In the genomic region with DNA sequence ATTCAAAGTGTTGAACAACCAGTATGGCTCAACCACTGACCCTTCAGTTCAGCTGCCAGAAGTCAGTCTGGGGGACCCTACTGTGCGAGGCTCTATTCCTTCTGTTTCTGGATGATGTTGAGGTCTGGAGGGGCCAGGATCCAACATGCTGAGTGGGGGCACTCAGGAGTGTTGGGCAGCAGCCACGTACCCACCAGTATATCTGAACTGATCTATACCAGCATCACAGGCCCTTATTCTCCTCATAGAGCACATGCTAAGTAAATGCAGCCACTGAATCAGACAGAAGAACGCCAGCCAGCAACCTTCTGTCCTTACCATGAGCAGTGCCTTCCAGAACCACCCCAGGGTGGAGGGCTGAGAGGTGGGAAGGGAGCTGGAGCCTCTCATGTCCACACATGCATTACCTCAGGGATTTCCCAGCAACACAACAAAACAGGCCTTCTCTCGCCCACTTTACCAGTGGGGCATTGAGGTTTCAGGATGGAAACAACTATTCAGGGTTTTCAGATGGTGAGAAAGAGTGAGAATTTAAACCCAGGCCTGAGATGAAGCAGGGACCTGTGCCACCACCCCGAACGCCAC, we compare ENCODE assay signal across 19 cellular contexts. TPM values are rescaled to one million over a fixed set of nuclear protein-coding genes. Genes with fewer than 3 reads are reported as not detected.
DNase-seq lines count a peak whose midpoint lies in the region; ATAC-seq and TF ChIP-seq lines count a peak whose summit lies in the region.
"Had no signal": no experiment of that assay in that cellular context is flagged by ENCODE, and none has a peak within 500 bp of the region (broad histone marks: within the 10 kb centered on the region; RNA-seq: fewer than 3 reads in every experiment).

No MANE protein-coding gene starts in this region.

- no peak overlapping the region for H3K4me3 ChIP-seq in GM23338
- no peak overlapping the region for H3K4me3 ChIP-seq in PC-3 (ENCODE audit: low read length)
- H3K4me3 ChIP-seq in esophagus squamous epithelium, result no peak overlapping the region
- H3K4me3 ChIP-seq in lower leg skin (ENCODE audit: low read depth, poor library complexity, severe bottlenecking), result no peak overlapping the region
- H3K4me3 ChIP-seq in thyroid gland (replicated peaks in 1 of 3), result no peak overlapping the region

- CTCF ChIA-PET in PC-3 (lab: Charles Lee), result no interaction called here

- no peak for DNase-seq in GM23338 (ENCODE audit: low spot score)
- DNase-seq in PC-3, result no peak
- no peak for DNase-seq in esophagus squamous epithelium (lab: John Stamatoyannopoulos, UW)
- DNase-seq in progenitor cell of endocrine pancreas (ENCODE audit: low spot score, unreplicated experiment), result no peak
- no peak for DNase-seq in NCI-H1694 treated with DMSO at 0.1 percent for 48 hours (lab: John Stamatoyannopoulos, UW)
- no peak for DNase-seq in germinal center (ENCODE audit: low spot score)
- DNase-seq in lower leg skin (ENCODE audit: low spot score in 2 of 2), result no peak
- no peak for DNase-seq in thyroid gland
- DNase-seq: BE2C; CD8-positive, alpha-beta memory T cell; DMS 273 treated with DMSO at 0.1 percent for 48 hours; EL; IMR-90; NCI-H1048; NCI-H1694; NCI-H446 treated with DMSO at 0.1 percent for 48 hours; NCI-H748 treated with DMSO at 0.1 percent for 48 hours had no signal

- H3K4me1 ChIP-seq in GM23338 (ENCODE audit: insufficient read depth) (peaks cover 24% of the 10 kb centered on the region), PC-3 (ENCODE audit: insufficient read depth, low read length) (0 out of 2 replicates have a peak, but pooled peaks cover 4% of the 10 kb centered on the region), esophagus squamous epithelium (peaks cover 5 to 39% (median 10%) of the 10 kb centered on the region in 3 donors), thyroid gland (no peaks in the 10 kb centered on the region)
- H3K4me1 ChIP-seq: BE2C had no signal

- H3K27ac ChIP-seq in GM23338 (ENCODE audit: low read depth) (no peak overlapping the region), PC-3 (ENCODE audit: low read length) (no peak overlapping the region), esophagus squamous epithelium (peak overlapping the region; percentile 8 to 49 (median 25)), thyroid gland (no peak overlapping the region)

- H3K27me3 ChIP-seq in GM23338 (ENCODE audit: insufficient read depth) (no peaks in the 10 kb centered on the region), PC-3 (ENCODE audit: low read length) (no peaks in the 10 kb centered on the region), esophagus squamous epithelium (peaks cover 0 to 7% (median 0%) of the 10 kb centered on the region in 4 donors), thyroid gland (no peaks in the 10 kb centered on the region)
- H3K27me3 ChIP-seq: BE2C had no signal

- H3K4me2 ChIP-seq in GM23338 (no peak overlapping the region), PC-3 (ENCODE audit: low read length) (0 out of 2 replicates have a peak overlapping the region, but pooled peaks have one; percentile 7)

- H3K9ac ChIP-seq in PC-3 (ENCODE audit: low read length), result no peak overlapping the region

- H3K27ac Mint-ChIP-seq in GM23338, result peak overlapping the region; percentile 65; the same call in 1 of the 2 replicates
- H3K27ac Mint-ChIP-seq in progenitor cell of endocrine pancreas, result peak overlapping the region; percentile 68
- H3K27ac Mint-ChIP-seq: CD8-positive, alpha-beta memory T cell had no signal

- H3K79me2 ChIP-seq in GM23338 (replicated peaks; ENCODE audit: insufficient read depth) (no peaks in the 10 kb centered on the region), PC-3 (ENCODE audit: low read length) (no peaks in the 10 kb centered on the region)

- POLR2A ChIA-PET in PC-3 (lab: Charles Lee; ENCODE audit: unreplicated experiment), result no interaction called here

- H3K4me3 Mint-ChIP-seq in GM23338 (no peak overlapping the region), progenitor cell of endocrine pancreas (ENCODE audit: low read depth) (no peak overlapping the region)
- H3K4me3 Mint-ChIP-seq: CD8-positive, alpha-beta memory T cell had no signal

- ATAC-seq in GM23338, result no peak
- ATAC-seq in PC-3, result no peak

- H3K27me3 Mint-ChIP-seq in GM23338 (ENCODE audit: insufficient read depth, low read depth, poor library complexity) (peaks cover 9% of the 10 kb centered on the region), progenitor cell of endocrine pancreas (no peaks in the 10 kb centered on the region)

- no peaks in the 10 kb centered on the region for H3K9me3 Mint-ChIP-seq in GM23338
- peaks cover 8% of the 10 kb centered on the region for H3K9me3 Mint-ChIP-seq in progenitor cell of endocrine pancreas (ENCODE audit: low read depth)

- H3K4me1 Mint-ChIP-seq in GM23338, result peaks cover 32% of the 10 kb centered on the region
- peaks cover 44% of the 10 kb centered on the region for H3K4me1 Mint-ChIP-seq in progenitor cell of endocrine pancreas (ENCODE audit: low read depth)

- H3K9me3 ChIP-seq in PC-3 (ENCODE audit: low read length) (no peaks in the 10 kb centered on the region), esophagus squamous epithelium (peaks cover 0 to 6% (median 0%) of the 10 kb centered on the region in 3 donors), thyroid gland (no peaks in the 10 kb centered on the region)
- H3K9me3 ChIP-seq: BE2C had no signal

- intact Hi-C loops in PC-3 (cut with micrococcal nuclease) (no loop called here), esophagus squamous epithelium (cut with DNase I) (no loop called here), lower leg skin (cut with DNase I; ENCODE audit: low total_unique reads) (no loop called here), thyroid gland (cut with DNase I) (no loop called here)

- 16 to 48% methylated on average over 3 to 4 of the region's 6 CpGs for WGBS in esophagus squamous epithelium, 2 donors
- WGBS in lower leg skin, 2 donors, result 55 to 75% methylated on average over 6 of the region's 6 CpGs
- 90 to 95% methylated on average over 6 of the region's 6 CpGs for WGBS in thyroid gland, 2 donors

- H3K36me3 Mint-ChIP-seq in GM23338 (ENCODE audit: low read depth), result no peaks in the 10 kb centered on the region
- H3K36me3 Mint-ChIP-seq in progenitor cell of endocrine pancreas (ENCODE audit: insufficient read depth), result peaks cover 4% of the 10 kb centered on the region

- H3K9me2 ChIP-seq in GM23338 (ENCODE audit: insufficient read depth), result no peaks in the 10 kb centered on the region; the same call in 1 of the 2 replicates
- no peaks in the 10 kb centered on the region for H3K9me2 ChIP-seq in PC-3 (replicated peaks; ENCODE audit: low read length)

- no peak for TF ChIP-seq CTCF in GM23338 (conservative IDR thresholded peaks at IDR 0.05; ENCODE audit: low read depth in 2 of 2)
- no peak for TF ChIP-seq CTCF in PC-3 (conservative IDR thresholded peaks at IDR 0.05; ENCODE audit: low read depth, low read length)
- no peak for TF ChIP-seq CTCF in esophagus squamous epithelium (IDR thresholded peaks at IDR 0.05)
- TF ChIP-seq CTCF in progenitor cell of endocrine pancreas (IDR thresholded peaks at IDR 0.05; ENCODE audit: unreplicated experiment), result no peak
- TF ChIP-seq CTCF in lower leg skin (IDR thresholded peaks at IDR 0.05), result no peak
- no peak for TF ChIP-seq CTCF in thyroid gland (IDR thresholded peaks at IDR 0.05)

- H2AFZ ChIP-seq in GM23338 (peak overlapping the region; percentile 94; the same call in 1 of the 2 replicates), PC-3 (ENCODE audit: low read length) (peak overlapping the region; percentile 13; the same call in 1 of the 2 replicates)

- H3K36me3 ChIP-seq in GM23338 (ENCODE audit: insufficient read depth) (no peaks in the 10 kb centered on the region), PC-3 (ENCODE audit: low read depth, low read length) (no peaks in the 10 kb centered on the region), esophagus squamous epithelium (no peaks in the 10 kb centered on the region), thyroid gland (no peaks in the 10 kb centered on the region)
- H3K36me3 ChIP-seq: BE2C had no signal

- no TSS peak for BruUV-seq in PC-3 (replicated peaks; lab: Mats Ljungman, UMichigan)

- H4K20me1 ChIP-seq in GM23338 (replicated peaks; ENCODE audit: insufficient read depth) (no peaks in the 10 kb centered on the region), PC-3 (ENCODE audit: low read length) (no peaks in the 10 kb centered on the region)

- TF ChIP-seq POLR2A in esophagus squamous epithelium (IDR thresholded peaks at IDR 0.05), result no peak
- TF ChIP-seq POLR2A in lower leg skin (IDR thresholded peaks at IDR 0.05), result no peak
- TF ChIP-seq POLR2A in thyroid gland (IDR thresholded peaks at IDR 0.05), result no peak

- H3F3A ChIP-seq in GM23338 (replicated peaks; ENCODE audit: low read depth) (no peaks in the 10 kb centered on the region), PC-3 (ENCODE audit: low read length, unreplicated experiment) (no peaks in the 10 kb centered on the region)

TF ChIP-seq in GM23338, 12 proteins besides CTCF, POLR2A, EP300 and RAD21 (continues in another document):
- TF ChIP-seq ZNF114 (CRISPR knock-in tag; IDR thresholded peaks at IDR 0.05), result no peak

RNA-seq across cellular contexts. Expression of a gene that starts 6.8 kb away (rescaled TPM):
- not detected in 2 replicates for total RNA-seq in GM23338 (2014; rRNA removed; shearing (Covaris generic))
- not detected in 2 replicates for polyA plus RNA-seq in GM23338 (2016; fragmentation: Nextera tagmentation; extraction: Ambion mirVana)
- total RNA-seq in PC-3 (2014; rRNA removed) (not detected in 2 replicates), esophagus squamous epithelium (1 to 10 TPM in 1 of 4 donors, not detected in 3; 8.4 TPM), progenitor cell of endocrine pancreas (not detected in 2 replicates), lower leg skin (10 to 100 TPM in 2 of 4 donors, 1 to 10 TPM in 2; 5.5 to 46.7 (median 10.5) TPM), thyroid gland (not detected)
- total RNA-seq: CD8-positive, alpha-beta memory T cell; H4; IMR-90 had no signal
- polyA plus RNA-seq: AG04450; CD8-positive, alpha-beta memory T cell; IMR-90 had no signal

RNA-seq across cellular contexts. Expression of a gene that starts 22.5 kb away (rescaled TPM):
- total RNA-seq in GM23338 (2014; rRNA removed; shearing (Covaris generic)), result 76.9 and 79.8 TPM in 2 replicates
- polyA plus RNA-seq in GM23338 (2016; fragmentation: Nextera tagmentation; extraction: Ambion mirVana), result 24.0 and 24.9 TPM in 2 replicates
- total RNA-seq in PC-3 (2014; rRNA removed) (60.0 and 61.7 TPM in 2 replicates), esophagus squamous epithelium (100 to 1,000 TPM; 122 to 161 (median 141) TPM), progenitor cell of endocrine pancreas (84.0 and 88.3 TPM in 2 replicates), lower leg skin (100 to 1,000 TPM; 108 to 176 (median 145) TPM), thyroid gland (100 to 1,000 TPM; 140 to 189 (median 160) TPM)

Comparison
In these comparisons a context has a peak if more than half of its experiments do, and no peak if none do; other contexts are left out.
1. H3K27ac ChIP-seq: peak in esophagus squamous epithelium (4 of 4); none in GM23338 (single experiment), PC-3 (single experiment) and thyroid gland (0 of 3).